Comparison of ENCODE assay signal across 23 cellular contexts in the genomic region with DNA sequence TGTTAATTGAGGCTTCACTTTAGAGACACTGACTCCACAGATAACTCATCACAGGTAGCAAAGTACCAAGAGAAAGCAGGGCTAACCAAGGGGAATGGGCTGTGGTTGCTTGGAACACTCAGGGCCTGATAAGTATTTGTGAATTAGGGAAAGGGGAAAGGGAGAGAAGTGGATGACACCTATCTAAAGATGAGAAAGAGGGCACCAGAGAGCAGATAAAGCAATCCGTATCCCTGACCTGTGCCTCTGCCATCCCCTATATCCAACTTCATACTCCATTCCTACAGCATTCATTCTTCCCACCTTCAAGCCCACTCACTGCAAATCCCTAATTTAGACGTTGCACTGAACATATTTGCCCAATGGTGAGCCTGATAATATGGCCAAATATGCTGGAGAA. TPM values are rescaled to one million over a fixed set of nuclear protein-coding genes. Genes with fewer than 3 reads are reported as not detected.
DNase-seq lines count a peak whose midpoint lies in the region; ATAC-seq and TF ChIP-seq lines count a peak whose summit lies in the region.
"Had no signal": no experiment of that assay in that cellular context is flagged by ENCODE, and none has a peak within 500 bp of the region (broad histone marks: within the 10 kb centered on the region; RNA-seq: fewer than 3 reads in every experiment).

No MANE protein-coding gene starts in this region.

- H3K9ac ChIP-seq in iPS-18a (ENCODE audit: low read length) = no peak overlapping the region
- H3K9ac ChIP-seq: KMS-11 had no signal

- TF ChIP-seq CTCF in BE2C (IDR thresholded peaks at IDR 0.05; ENCODE audit: low read depth, low read length) (peak; percentile 23; the same call in 1 of the 2 replicates), sigmoid colon (IDR thresholded peaks at IDR 0.05) (no peak)

- TF ChIP-seq EP300 in sigmoid colon (IDR thresholded peaks at IDR 0.05) = no peak

- peak overlapping the region; percentile 31; the same call in 1 of the 2 replicates for H3K4me3 ChIP-seq in BE2C (ENCODE audit: low read depth, low read length)
- no peak overlapping the region for H3K4me3 ChIP-seq in H7 (ENCODE audit: insufficient read depth, low read depth, low read length)
- H3K4me3 ChIP-seq in iPS-18a (ENCODE audit: low read length) = peak overlapping the region; percentile 20
- no peak overlapping the region for H3K4me3 ChIP-seq in sigmoid colon
- H3K4me3 ChIP-seq: breast epithelium, Peyer's patch, SJCRH30 had no signal

- H3K4me1 ChIP-seq in BE2C (peaks cover 7% of the 10 kb centered on the region; the same call in 1 of the 2 replicates), iPS-18a (ENCODE audit: control insufficient read depth, low read depth, low read length) (peaks cover 5% of the 10 kb centered on the region), sigmoid colon (peaks cover 0 to 4% (median 0%) of the 10 kb centered on the region in 4 donors)
- H3K4me1 ChIP-seq: breast epithelium, Peyer's patch, SJCRH30 had no signal

- no peak for ATAC-seq in HG02870 (IDR thresholded peaks at IDR 0.05; ENCODE audit: unreplicated experiment)
- ATAC-seq: CD8-positive, alpha-beta T cell had no signal

- H3K27ac ChIP-seq in iPS-18a (ENCODE audit: low read length) = no peak overlapping the region
- no peak overlapping the region for H3K27ac ChIP-seq in sigmoid colon
- H3K27ac ChIP-seq: breast epithelium, KMS-11, Peyer's patch, SJCRH30, upper lobe of left lung had no signal

- intact Hi-C loops in sigmoid colon (cut with DNase I) = no loop called here

- H3K36me3 ChIP-seq in BE2C = no peaks in the 10 kb centered on the region
- no peaks in the 10 kb centered on the region for H3K36me3 ChIP-seq in H7 (replicated peaks; ENCODE audit: control insufficient read depth, insufficient read depth, low read length)
- no peaks in the 10 kb centered on the region for H3K36me3 ChIP-seq in iPS-18a (ENCODE audit: control insufficient read depth, low read depth, low read length)
- H3K36me3 ChIP-seq in sigmoid colon = no peaks in the 10 kb centered on the region
- H3K36me3 ChIP-seq: breast epithelium, Peyer's patch, SJCRH30, upper lobe of left lung had no signal

- no peaks in the 10 kb centered on the region for H3K27me3 ChIP-seq in BE2C
- no peaks in the 10 kb centered on the region for H3K27me3 ChIP-seq in H7 (ENCODE audit: control insufficient read depth, insufficient read depth, low read length)
- no peaks in the 10 kb centered on the region for H3K27me3 ChIP-seq in iPS-18a (ENCODE audit: control insufficient read depth, insufficient read depth, low read length)
- no peaks in the 10 kb centered on the region for H3K27me3 ChIP-seq in sigmoid colon
- H3K27me3 ChIP-seq: breast epithelium, Peyer's patch, upper lobe of left lung had no signal

- WGBS in sigmoid colon, 2 donors = 26% methylated on average over 2 of the region's 2 CpGs

- H3K9me3 ChIP-seq in BE2C (no peaks in the 10 kb centered on the region), iPS-18a (ENCODE audit: control insufficient read depth, low read depth, low read length) (no peaks in the 10 kb centered on the region), sigmoid colon (no peaks in the 10 kb centered on the region)
- H3K9me3 ChIP-seq: breast epithelium, Peyer's patch, SJCRH30, upper lobe of left lung had no signal

- TF ChIP-seq POLR2A in sigmoid colon (IDR thresholded peaks at IDR 0.05) = no peak

- no peak for DNase-seq in BE2C
- peak; percentile 57 for DNase-seq in H7
- DNase-seq in SW480 (ENCODE audit: low spot score) = peak; percentile 13
- no peak for DNase-seq in HT-29 (ENCODE audit: low spot score)
- DNase-seq in sigmoid colon = no peak
- DNase-seq in stimulated activated naive CD4-positive, alpha-beta T cell (lab: John Stamatoyannopoulos, UW) = no peak
- DNase-seq: activated CD4-positive, alpha-beta T cell treated with anti-CD3 and anti-CD28 coated beads for 4 hours; activated naive CD4-positive, alpha-beta T cell treated with anti-CD3 and anti-CD28 coated beads for 36 hours; activated T-cell treated with anti-CD3 and anti-CD28 coated beads, Interleukin-2, amount 50 U/mL, for 48 hours; CD8-positive, alpha-beta T cell; kidney glomerular epithelial cell; NCI-H1694; NK-92 treated with Interleukin-12 subunit alpha and Interleukin-12 subunit beta, amount 100 ng/mL, for 24 hours; Peyer's patch; small intestine; stimulated activated CD4-positive, alpha-beta T cell treated with anti-CD3 and anti-CD28 coated beads, Interleukin-1b, Interleukin-23, amount 100 ng/mL, for 48 hours; T-helper 2 cell had no signal

RNA-seq across cellular contexts. Expression of a gene that starts 43.0 kb away (rescaled TPM):
- polyA plus RNA-seq in BE2C (2012; ENCODE audit: insufficient read depth, insufficient read length, low read depth) = 31.7 TPM
- 112 and 114 TPM in 2 replicates for total RNA-seq in H7 (2014; rRNA removed; shearing (Covaris generic))
- 66.1 and 70.2 TPM in 2 replicates for total RNA-seq in HT-29 (2014; rRNA removed; shearing (Covaris generic))
- total RNA-seq in sigmoid colon = 100 to 1,000 TPM in 3 of 4 donors, 10 to 100 TPM in 1; 73.7 to 125 (median 113) TPM
- 10 to 100 TPM; 38.4 to 45.6 (median 44.6) TPM for polyA plus RNA-seq in sigmoid colon

Comparison
In these comparisons a context has a peak if more than half of its experiments do, and no peak if none do; other contexts are left out.
1. DNase-seq: peak in H7 (single experiment) and SW480 (single experiment); none in BE2C (single experiment), HT-29 (single experiment), sigmoid colon (single experiment) and stimulated activated naive CD4-positive, alpha-beta T cell (0 of 6).
2. H3K4me3 ChIP-seq: peak in BE2C (single experiment) and iPS-18a (single experiment); none in H7 (single experiment) and sigmoid colon (0 of 4).